ENCODE assay signal across 8 cellular contexts in genomic region chr6:127069659-127070279, GRCh38. TPM values are rescaled to one million over a fixed set of nuclear protein-coding genes. Genes with fewer than 3 reads are reported as not detected.
DNase-seq lines count a peak whose midpoint lies in the region; ATAC-seq and TF ChIP-seq lines count a peak whose summit lies in the region.

No MANE protein-coding gene starts in this region.

- H3K4me1 ChIP-seq in A673 (ENCODE audit: insufficient read depth, low read length, poor library complexity, severe bottlenecking) = no peaks in the 10 kb centered on the region

- CTCF ChIA-PET in A673 (lab: Charles Lee) = no interaction called here
- CTCF ChIA-PET in RWPE1 (lab: Yijun Ruan, JAX) = interaction anchor here (0.6 to 0.9 kb wide), 2 partner anchors 10 to 448 kb away, joined by 3 to 4 read pairs; no protein-coding TSS in a partner anchor

- no peaks in the 10 kb centered on the region for H3K36me3 ChIP-seq in A673 (ENCODE audit: insufficient read depth, low read length, poor library complexity, severe bottlenecking)

- TF ChIP-seq CTCF in A673 (conservative IDR thresholded peaks at IDR 0.05; ENCODE audit: low read depth, low read length) = peak; percentile 62
- no peak for TF ChIP-seq CTCF in RWPE1 (conservative IDR thresholded peaks at IDR 0.05; ENCODE audit: low read depth)

- H3K27ac ChIP-seq in A673 (ENCODE audit: low read depth, low read length, poor library complexity, severe bottlenecking) (no peak overlapping the region), RWPE1 (no peak overlapping the region)

- ATAC-seq in GM18498 (IDR thresholded peaks at IDR 0.05; ENCODE audit: unreplicated experiment) (peak; percentile 62), HG03060 (IDR thresholded peaks at IDR 0.05; ENCODE audit: low read depth, unreplicated experiment) (peak; percentile 50), HG03135 (IDR thresholded peaks at IDR 0.05; ENCODE audit: unreplicated experiment) (no peak)

- no peaks in the 10 kb centered on the region for H3K9me3 ChIP-seq in A673 (ENCODE audit: low read depth, low read length, poor library complexity, severe bottlenecking)

- H3K27me3 ChIP-seq in A673 (replicated peaks; ENCODE audit: insufficient read depth, low read depth, low read length, poor library complexity) = no peaks in the 10 kb centered on the region

- intact Hi-C loops in A673 (cut with micrococcal nuclease; ENCODE audit: unreplicated experiment) = loop anchor here (5.0 kb wide), 1 partner anchor 267 kb away; no protein-coding TSS in a partner anchor

- no TSS peak for BruUV-seq in A673 (replicated peaks; lab: Mats Ljungman, UMichigan)

- POLR2A ChIA-PET in A673 (lab: Charles Lee; ENCODE audit: low non-redundant PET) (no interaction called here), RWPE1 (lab: Yijun Ruan, JAX; ENCODE audit: low non-redundant PET) (no interaction called here)

- no peak overlapping the region for H3K4me3 ChIP-seq in A673 (ENCODE audit: low read depth, low read length, poor library complexity, severe bottlenecking)

- DNase-seq in A673 (ENCODE audit: low spot score) = peak; percentile 52
- DNase-seq in RWPE1 (ENCODE audit: low spot score) = peak; percentile 10
- DNase-seq in iPS-NIHi11 (ENCODE audit: low spot score) = peak; percentile 36
- no peak for DNase-seq in putamen (ENCODE audit: low spot score)
- no peak for DNase-seq in dedifferentiated amniotic fluid mesenchymal stem cell (ENCODE audit: extremely low spot score)

RNA-seq across cellular contexts. Expression of gene RSPO3, which starts 48.7 kb away (rescaled TPM):
- 0.39 and 0.52 TPM in 2 replicates for total RNA-seq in A673 (2021)

Comparison
In these comparisons a context has a peak if more than half of its experiments do, and no peak if none do; other contexts are left out.
1. DNase-seq: peak in A673 (single experiment), RWPE1 (single experiment) and iPS-NIHi11 (single experiment); none in putamen (single experiment) and dedifferentiated amniotic fluid mesenchymal stem cell (single experiment).